ENCODE assay signal across 35 cellular contexts in the genomic region with DNA sequence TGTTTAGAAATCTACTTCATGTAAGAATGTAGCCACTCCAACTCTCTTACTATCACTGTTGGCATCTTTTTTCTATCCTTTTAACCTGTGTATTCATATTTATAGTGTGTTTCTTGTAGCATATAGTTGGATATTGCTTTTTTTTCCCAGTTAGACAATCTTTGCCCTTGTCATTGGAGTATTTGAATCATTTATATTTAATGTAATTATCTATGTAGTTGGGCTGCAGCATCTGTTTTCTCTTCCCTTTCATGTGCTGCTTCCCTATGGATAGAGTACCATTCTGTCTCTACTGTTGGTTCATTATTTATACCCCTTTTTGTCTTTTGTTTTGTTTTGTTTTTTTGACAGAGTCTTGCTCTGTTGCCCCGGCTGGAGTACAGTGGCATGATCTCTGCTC.
"Had no signal": no experiment of that assay in that cellular context is flagged by ENCODE, and none has a peak within 500 bp of the region (broad histone marks: within the 10 kb centered on the region; RNA-seq: fewer than 3 reads in every experiment).

No MANE protein-coding gene starts in this region.

- H3K36me3 ChIP-seq: MG63 had no signal

- DNase-seq: Karpas-422, Kasumi-1, MG63, MM.1S, MV-4-11, NCI-H1048, NCI-H1092, NCI-H1092 treated with DMSO at 0.1 percent for 48 hours, NCI-H1105, NCI-H1105 treated with DMSO at 0.1 percent for 48 hours, NCI-H1417, NCI-H1417 treated with DMSO at 0.1 percent for 48 hours, NCI-H1436, NCI-H1436 treated with DMSO at 0.1 percent for 48 hours, NCI-H146, NCI-H1694, NCI-H1694 treated with DMSO at 0.1 percent for 48 hours, NCI-H187, NCI-H187 treated with DMSO at 0.1 percent for 48 hours, NCI-H1930, NCI-H2029, NCI-H2029 treated with DMSO at 0.1 percent for 48 hours, NCI-H2081, NCI-H2081 treated with DMSO at 0.1 percent for 48 hours, NCI-H2107, NCI-H2171, NCI-H2171 treated with DMSO at 0.1 percent for 48 hours, NCI-H2227 treated with DMSO at 0.1 percent for 48 hours, NCI-H226, NCI-H345, NCI-H446, NCI-H446 treated with DMSO at 0.1 percent for 48 hours, NCI-H510A, NCI-H510A treated with DMSO at 0.1 percent for 48 hours, NCI-H524 treated with DMSO at 0.1 percent for 48 hours had no signal

- H3K27me3 ChIP-seq: MG63 had no signal

- H3K4me3 ChIP-seq: MG63 had no signal
